ENCODE assay signal across 1 cellular context in genomic region chr4:55336138-55337034, GRCh38.
TF ChIP-seq lines count a peak whose summit lies in the region.

No MANE protein-coding gene starts in this region.

TF ChIP-seq in K562, 482 proteins besides CTCF, POLR2A, EP300 and RAD21 (continues in another document):
- TF ChIP-seq ILF3 (IDR thresholded peaks at IDR 0.05; ENCODE audit: borderline replicate concordance): no peak
- TF ChIP-seq TAF9B (IDR thresholded peaks at IDR 0.05; ENCODE audit: partially characterized antibody): no peak
- TF ChIP-seq HNRNPUL1 (IDR thresholded peaks at IDR 0.05; ENCODE audit: low read length): no peak
- TF ChIP-seq CBFB (CRISPR knock-in tag; IDR thresholded peaks at IDR 0.05): no peak
- TF ChIP-seq ZBTB40 (IDR thresholded peaks at IDR 0.05): no peak
- TF ChIP-seq ZBTB40 (CRISPR knock-in tag; IDR thresholded peaks at IDR 0.05): no peak
- no peak for TF ChIP-seq NFXL1 (CRISPR knock-in tag; IDR thresholded peaks at IDR 0.05)
- TF ChIP-seq LARP7 (IDR thresholded peaks at IDR 0.05): no peak
- 0 out of 3 replicates have a peak, but pooled peaks of 1 of the 2 experiments have one; percentile 10 for TF ChIP-seq CBX3 (IDR thresholded peaks at IDR 0.05; ENCODE audit: borderline replicate concordance in 1 of 2, low read length in 2 of 2)
- TF ChIP-seq SAFB2 (IDR thresholded peaks at IDR 0.05; ENCODE audit: borderline replicate concordance, low read depth, low read length, severe bottlenecking): no peak
- TF ChIP-seq PREB (CRISPR knock-in tag; IDR thresholded peaks at IDR 0.05): 0 out of 2 replicates have a peak, but pooled peaks have one; percentile 22
- no peak for TF ChIP-seq CEBPG (CRISPR knock-in tag; IDR thresholded peaks at IDR 0.05)
- no peak for TF ChIP-seq CEBPG (tag; conservative IDR thresholded peaks at IDR 0.05 in 1 of 2, IDR thresholded peaks at IDR 0.05 in 1 of 2)
- TF ChIP-seq RNF219 (CRISPR knock-in tag; IDR thresholded peaks at IDR 0.05): no peak
- peak; percentile 35; the same call in 1 of the 2 replicates for TF ChIP-seq SUPT5H (IDR thresholded peaks at IDR 0.05)
- peak; percentile 54 for TF ChIP-seq TBP (optimal IDR thresholded peaks at IDR 0.05; ENCODE audit: low read depth, low read length)
- TF ChIP-seq PRMT5 (CRISPR knock-in tag; IDR thresholded peaks at IDR 0.05): no peak
- TF ChIP-seq RHOXF2B (CRISPR knock-in tag; conservative IDR thresholded peaks at IDR 0.05): no peak
- no peak for TF ChIP-seq KAT8 (IDR thresholded peaks at IDR 0.05; ENCODE audit: low read depth)
- TF ChIP-seq ZNF57 (CRISPR knock-in tag; IDR thresholded peaks at IDR 0.05): no peak
- 0 out of 2 replicates have a peak, but pooled peaks have one; percentile 41 for TF ChIP-seq PML (IDR thresholded peaks at IDR 0.05; ENCODE audit: low read length)
- no peak for TF ChIP-seq STAT5B (CRISPR knock-in tag; IDR thresholded peaks at IDR 0.05)
- TF ChIP-seq ZEB2 (IDR thresholded peaks at IDR 0.05): no peak
- TF ChIP-seq POLR2AphosphoS5 (IDR thresholded peaks at IDR 0.05; ENCODE audit: control insufficient read depth, insufficient read depth, low read depth, low read length): no peak
- no peak for TF ChIP-seq ZNF444 (CRISPR knock-in tag; IDR thresholded peaks at IDR 0.05)
- no peak for TF ChIP-seq POLR3A (IDR thresholded peaks at IDR 0.05; ENCODE audit: borderline replicate concordance, extremely low read depth, insufficient read depth, insufficient read length)
- no peak for TF ChIP-seq POLR2G (IDR thresholded peaks at IDR 0.05; ENCODE audit: low read depth, low read length)
- 0 out of 2 replicates have a peak, but pooled peaks have one; percentile 3 for TF ChIP-seq CREM (IDR thresholded peaks at IDR 0.05; ENCODE audit: low read depth)
- no peak for TF ChIP-seq OTX1 (CRISPR knock-in tag; IDR thresholded peaks at IDR 0.05)
- no peak for TF ChIP-seq PATZ1 (CRISPR knock-in tag; IDR thresholded peaks at IDR 0.05; ENCODE audit: borderline replicate concordance)
- no peak for TF ChIP-seq FOXM1 (IDR thresholded peaks at IDR 0.05; ENCODE audit: low read depth)
- TF ChIP-seq FOXM1 (CRISPR knock-in tag; IDR thresholded peaks at IDR 0.05; ENCODE audit: low read depth): no peak
- no peak for TF ChIP-seq SMARCC2 (IDR thresholded peaks at IDR 0.05; ENCODE audit: low read depth)
- TF ChIP-seq ZNF655 (CRISPR knock-in tag; IDR thresholded peaks at IDR 0.05): no peak
- TF ChIP-seq NR4A1 (CRISPR knock-in tag; IDR thresholded peaks at IDR 0.05): no peak
- no peak for TF ChIP-seq NR4A1 (tag; IDR thresholded peaks at IDR 0.05)
- TF ChIP-seq ZNF75A (CRISPR knock-in tag; IDR thresholded peaks at IDR 0.05): peak; percentile 71; the same call in 1 of the 2 replicates
- TF ChIP-seq JUNB (CRISPR knock-in tag; conservative IDR thresholded peaks at IDR 0.05): no peak
- no peak for TF ChIP-seq ELF1 (tag; IDR thresholded peaks at IDR 0.05)
- TF ChIP-seq RBM25 (IDR thresholded peaks at IDR 0.05; ENCODE audit: low read depth, low read length, severe bottlenecking): no peak
- no peak for TF ChIP-seq SP1 (CRISPR knock-in tag; IDR thresholded peaks at IDR 0.05)
- no peak for TF ChIP-seq L3MBTL2 (IDR thresholded peaks at IDR 0.05)
- no peak for TF ChIP-seq ZFP91 (CRISPR knock-in tag; IDR thresholded peaks at IDR 0.05)
- no peak for TF ChIP-seq GATA2 (CRISPR knock-in tag; IDR thresholded peaks at IDR 0.05)
- TF ChIP-seq GABPA (tag; conservative IDR thresholded peaks at IDR 0.05; ENCODE audit: low read depth): 0 out of 2 replicates have a peak, but pooled peaks have one; percentile 30
- TF ChIP-seq HLTF (IDR thresholded peaks at IDR 0.05): no peak
- no peak for TF ChIP-seq MAFF (IDR thresholded peaks at IDR 0.05; ENCODE audit: low read length)
- TF ChIP-seq FOXJ2 (tag; IDR thresholded peaks at IDR 0.05): no peak
- no peak for TF ChIP-seq THAP7 (CRISPR knock-in tag; IDR thresholded peaks at IDR 0.05)
- no peak for TF ChIP-seq HMBOX1 (IDR thresholded peaks at IDR 0.05)
- TF ChIP-seq ZNF311 (CRISPR knock-in tag; IDR thresholded peaks at IDR 0.05): no peak
